ENCODE assay signal across 22 cellular contexts in the genomic region with DNA sequence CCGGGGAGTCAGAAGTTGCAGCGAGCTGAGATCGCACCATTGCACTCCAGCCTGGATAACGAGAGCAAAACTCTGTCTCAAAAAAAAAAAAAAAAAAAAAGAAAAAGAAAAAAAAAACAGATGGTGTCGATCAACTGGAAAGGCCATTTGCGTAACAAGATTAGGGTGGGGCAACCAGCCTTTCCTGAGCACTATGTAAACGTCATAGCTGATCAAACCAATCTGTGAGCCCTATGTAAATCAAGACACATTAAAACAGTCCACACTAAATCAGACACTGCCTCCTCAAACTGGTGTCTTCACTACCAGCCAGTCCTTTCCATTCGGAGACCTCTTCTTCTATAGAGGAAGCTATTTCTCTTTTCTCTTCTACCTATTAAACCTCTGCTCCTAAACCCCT. TPM values are rescaled to one million over a fixed set of nuclear protein-coding genes. Genes with fewer than 3 reads are reported as not detected.
DNase-seq lines count a peak whose midpoint lies in the region; ATAC-seq lines count a peak whose summit lies in the region.
"Had no signal": no experiment of that assay in that cellular context is flagged by ENCODE, and none has a peak within 500 bp of the region (broad histone marks: within the 10 kb centered on the region; RNA-seq: fewer than 3 reads in every experiment).

No MANE protein-coding gene starts in this region.

- H3K4me3 ChIP-seq in skeletal muscle satellite cell (ENCODE audit: low read length): no peak overlapping the region
- H3K4me3 ChIP-seq: GM12878 had no signal

- peaks cover 4% of the 10 kb centered on the region for H3K27me3 ChIP-seq in skeletal muscle satellite cell (ENCODE audit: control insufficient read depth, insufficient read depth, low read length)

- H3K4me2 ChIP-seq in skeletal muscle satellite cell (ENCODE audit: low read length): peak overlapping the region; percentile 33

- peak; percentile 41 for ATAC-seq in esophagus mucosa
- ATAC-seq in HG02970 (IDR thresholded peaks at IDR 0.05; ENCODE audit: low FRiP score, unreplicated experiment): no peak
- ATAC-seq: GM12878, natural killer cell had no signal

- no peaks in the 10 kb centered on the region for H3K4me1 ChIP-seq in skeletal muscle satellite cell (ENCODE audit: control insufficient read depth, insufficient read depth, low read length)
- H3K4me1 ChIP-seq: parathyroid adenoma had no signal

- no peak overlapping the region for H3K9ac ChIP-seq in skeletal muscle satellite cell (ENCODE audit: low read depth, low read length)
- H3K9ac ChIP-seq: parathyroid adenoma had no signal

- no peaks in the 10 kb centered on the region for H3K36me3 ChIP-seq in skeletal muscle satellite cell (ENCODE audit: insufficient read depth, low read length)

- peaks cover 7% of the 10 kb centered on the region for H3K9me3 ChIP-seq in skeletal muscle satellite cell (replicated peaks; ENCODE audit: low read length)

- DNase-seq in NCI-H748 (lab: John Stamatoyannopoulos, UW; ENCODE audit: unreplicated experiment): peak; percentile 41
- DNase-seq in NCI-H748 treated with DMSO at 0.1 percent for 48 hours (lab: John Stamatoyannopoulos, UW): no peak
- DNase-seq in NCI-H524 (lab: John Stamatoyannopoulos, UW): peak; percentile 4 to 60
- no peak for DNase-seq in OCI-M2 (lab: John Stamatoyannopoulos, UW; ENCODE audit: unreplicated experiment)
- DNase-seq in SHP77 treated with DMSO at 0.1 percent for 48 hours (lab: John Stamatoyannopoulos, UW): no peak
- DNase-seq: activated CD4-positive, alpha-beta T cell treated with anti-CD3 and anti-CD28 coated beads for 48 hours; aorta; cerebellar nuclear complex; DMS153; effector CD8-positive, alpha-beta T cell; GF-D8; H9; natural killer cell; NCI-H1436 treated with DMSO at 0.1 percent for 48 hours; NCI-H226 had no signal

RNA-seq across cellular contexts. Expression of gene NOLC1, which starts 33.9 kb away (rescaled TPM):
- total RNA-seq in esophagus mucosa: 57.5 TPM
- 59.0 and 74.8 TPM in 2 replicates for total RNA-seq in skeletal muscle satellite cell (2012; rRNA removed)

RNA-seq across cellular contexts. Expression of gene ELOVL3, which starts 40.0 kb away (rescaled TPM):
- total RNA-seq in esophagus mucosa: not detected
- 0.76 and 0.87 TPM in 2 replicates for total RNA-seq in skeletal muscle satellite cell (2012; rRNA removed)
- total RNA-seq: aorta, H9, lung microvascular endothelial cell, natural killer cell, urinary bladder had no signal

RNA-seq across cellular contexts. Expression of gene PPRC1, which starts 53.3 kb away (rescaled TPM):
- total RNA-seq in esophagus mucosa: 27.4 TPM
- total RNA-seq in skeletal muscle satellite cell (2012; rRNA removed): 19.2 and 20.0 TPM in 2 replicates

RNA-seq across cellular contexts. Expression of gene PITX3, which starts 55.2 kb away (rescaled TPM):
- total RNA-seq in esophagus mucosa: not detected
- total RNA-seq in skeletal muscle satellite cell (2012; rRNA removed): 0.25 and 0.87 TPM in 2 replicates
- total RNA-seq: aorta, GM12878, H9, lung microvascular endothelial cell, natural killer cell had no signal

RNA-seq across cellular contexts. Expression of gene GBF1, which starts 59.2 kb away (rescaled TPM):
- total RNA-seq in esophagus mucosa: 24.0 TPM
- 36.9 and 39.0 TPM in 2 replicates for total RNA-seq in skeletal muscle satellite cell (2012; rRNA removed)

Comparison
In these comparisons a context has a peak if more than half of its experiments do, and no peak if none do; other contexts are left out.
1. DNase-seq: peak in NCI-H748 (single experiment) and NCI-H524 (2 of 2); none in NCI-H748 treated with DMSO at 0.1 percent for 48 hours (single experiment), OCI-M2 (single experiment) and SHP77 treated with DMSO at 0.1 percent for 48 hours (single experiment).